2 cellular contexts compared by ENCODE assay signal in the genomic region with DNA sequence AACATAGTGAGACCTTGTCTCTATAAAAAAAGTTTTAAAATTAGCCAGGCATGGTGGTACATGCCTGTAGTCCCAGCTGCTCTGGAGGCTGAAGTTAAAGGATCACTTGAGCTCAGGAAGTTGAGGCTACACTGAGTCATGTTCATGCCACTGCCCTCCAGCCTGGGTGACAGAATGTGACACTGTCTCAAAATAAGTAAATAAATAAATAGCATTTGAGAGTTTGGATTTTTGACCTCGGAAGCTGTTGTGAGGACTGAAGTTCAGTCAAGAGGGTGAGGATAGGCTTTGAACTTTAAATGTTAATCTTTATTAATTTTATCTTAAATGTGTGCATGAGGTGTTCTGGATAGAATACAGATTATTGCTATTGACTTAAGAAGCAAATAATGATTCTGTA.
TF ChIP-seq lines count a peak whose summit lies in the region.

No MANE protein-coding gene starts in this region.

TF ChIP-seq in A549, 52 proteins besides CTCF, POLR2A, EP300 and RAD21 (continued from another document):
- TF ChIP-seq MYC (IDR thresholded peaks at IDR 0.05; ENCODE audit: borderline replicate concordance, low read length) (no peak), CBX8 (IDR thresholded peaks at IDR 0.05) (no peak), MAX (IDR thresholded peaks at IDR 0.05) (no peak), KDM5A (IDR thresholded peaks at IDR 0.05) (no peak), SREBF2 (IDR thresholded peaks at IDR 0.05) (no peak), PHF8 (IDR thresholded peaks at IDR 0.05; ENCODE audit: borderline replicate concordance, low read depth) (no peak), TFCP2L1 (CRISPR knock-in tag; IDR thresholded peaks at IDR 0.05) (no peak), HEYL (CRISPR knock-in tag; IDR thresholded peaks at IDR 0.05) (no peak)
- TF ChIP-seq, protein P1, sequence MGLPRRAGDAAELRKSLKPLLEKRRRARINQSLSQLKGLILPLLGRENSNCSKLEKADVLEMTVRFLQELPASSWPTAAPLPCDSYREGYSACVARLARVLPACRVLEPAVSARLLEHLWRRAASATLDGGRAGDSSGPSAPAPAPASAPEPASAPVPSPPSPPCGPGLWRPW (IDR thresholded peaks at IDR 0.05), result no peak

TF ChIP-seq in IMR-90, 13 proteins besides CTCF, POLR2A, EP300 and RAD21 (continued from another document):
- TF ChIP-seq ELK1 (IDR thresholded peaks at IDR 0.05; ENCODE audit: borderline replicate concordance, low read depth, low read length) (no peak), MAFK (IDR thresholded peaks at IDR 0.05; ENCODE audit: low read depth, low read length) (no peak), RFX5 (IDR thresholded peaks at IDR 0.05; ENCODE audit: low read depth, low read length) (no peak), BHLHE40 (IDR thresholded peaks at IDR 0.05; ENCODE audit: low read depth, low read length) (no peak), NFE2L2 (IDR thresholded peaks at IDR 0.05; ENCODE audit: low read depth, low read length) (no peak), SMC3 (IDR thresholded peaks at IDR 0.05; ENCODE audit: low read depth, low read length) (no peak), CHD1 (IDR thresholded peaks at IDR 0.05; ENCODE audit: low read depth, low read length) (no peak), RCOR1 (IDR thresholded peaks at IDR 0.05; ENCODE audit: insufficient replicate concordance, low read length) (no peak)
- TF ChIP-seq, protein P2, sequence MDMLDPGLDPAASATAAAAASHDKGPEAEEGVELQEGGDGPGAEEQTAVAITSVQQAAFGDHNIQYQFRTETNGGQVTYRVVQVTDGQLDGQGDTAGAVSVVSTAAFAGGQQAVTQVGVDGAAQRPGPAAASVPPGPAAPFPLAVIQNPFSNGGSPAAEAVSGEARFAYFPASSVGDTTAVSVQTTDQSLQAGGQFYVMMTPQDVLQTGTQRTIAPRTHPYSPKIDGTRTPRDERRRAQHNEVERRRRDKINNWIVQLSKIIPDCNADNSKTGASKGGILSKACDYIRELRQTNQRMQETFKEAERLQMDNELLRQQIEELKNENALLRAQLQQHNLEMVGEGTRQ (IDR thresholded peaks at IDR 0.05; ENCODE audit: low read depth, low read length), result no peak
